In genomic region chr9:95316794-95317118, GRCh38 we compare ENCODE assay signal across 8 cellular contexts. TPM values are rescaled to one million over a fixed set of nuclear protein-coding genes. Genes with fewer than 3 reads are reported as not detected.
DNase-seq lines count a peak whose midpoint lies in the region; ATAC-seq and TF ChIP-seq lines count a peak whose summit lies in the region.

No MANE protein-coding gene starts in this region.

- H3K36me3 Mint-ChIP-seq in dendritic cell treated with granulocyte-macrophage colony-stimulating factor and Interleukin-4, amounts not matched to agents 40 ng/mL and 50 ng/mL, for 4 days (ENCODE audit: low read depth): peaks cover 7% of the 10 kb centered on the region

- H3K27ac Mint-ChIP-seq in dendritic cell treated with granulocyte-macrophage colony-stimulating factor and Interleukin-4, amounts not matched to agents 40 ng/mL and 50 ng/mL, for 4 days: peak overlapping the region; percentile 95

- no peaks in the 10 kb centered on the region for H3K36me3 ChIP-seq in ACC112 (ENCODE audit: insufficient read depth, low read length)
- H3K36me3 ChIP-seq in Loucy (ENCODE audit: insufficient read depth, low read length): no peaks in the 10 kb centered on the region
- H3K36me3 ChIP-seq in suprapubic skin: no peaks in the 10 kb centered on the region

- no peaks in the 10 kb centered on the region for H3K9me2 ChIP-seq in Loucy (replicated peaks; ENCODE audit: low read depth, low read length)

- peaks cover 23% of the 10 kb centered on the region for H3K27me3 Mint-ChIP-seq in dendritic cell treated with granulocyte-macrophage colony-stimulating factor and Interleukin-4, amounts not matched to agents 40 ng/mL and 50 ng/mL, for 4 days

- 0 out of 2 replicates have a peak, but pooled peaks cover 2% of the 10 kb centered on the region for H3F3A ChIP-seq in Loucy (ENCODE audit: low read depth)

- H3K4me1 ChIP-seq in ACC112 (ENCODE audit: control insufficient read depth, insufficient read depth, low read length, unreplicated experiment) (peaks cover 18% of the 10 kb centered on the region), Loucy (ENCODE audit: insufficient read depth, low read length, poor library complexity, severe bottlenecking) (peaks cover 44% of the 10 kb centered on the region), suprapubic skin (peaks cover 11% of the 10 kb centered on the region)

- H2AFZ ChIP-seq in ACC112 (ENCODE audit: low read length, unreplicated experiment): peak overlapping the region; percentile 97
- H2AFZ ChIP-seq in Loucy (ENCODE audit: low read length): peak overlapping the region; percentile 96

- CTCF ChIA-PET in HEK293T (lab: Yijun Ruan, JAX): no interaction called here

- peak; percentile 77 for ATAC-seq in left lobe of liver

- no peaks in the 10 kb centered on the region for H3K9me3 Mint-ChIP-seq in dendritic cell treated with granulocyte-macrophage colony-stimulating factor and Interleukin-4, amounts not matched to agents 40 ng/mL and 50 ng/mL, for 4 days

- peaks cover 26% of the 10 kb centered on the region for H3K4me1 Mint-ChIP-seq in dendritic cell treated with granulocyte-macrophage colony-stimulating factor and Interleukin-4, amounts not matched to agents 40 ng/mL and 50 ng/mL, for 4 days (ENCODE audit: low read depth)

- H3K9me3 ChIP-seq in Loucy (ENCODE audit: insufficient read depth, low read depth, low read length): no peaks in the 10 kb centered on the region
- no peaks in the 10 kb centered on the region for H3K9me3 ChIP-seq in suprapubic skin

- TF ChIP-seq EP300 in suprapubic skin (IDR thresholded peaks at IDR 0.05): no peak

- H3K4me3 ChIP-seq in ACC112 (ENCODE audit: low read depth, low read length) (peak overlapping the region; percentile 90), Loucy (ENCODE audit: low read length, poor library complexity, severe bottlenecking) (peak overlapping the region; percentile 92), suprapubic skin (peak overlapping the region; percentile 95)

- no peak for TF ChIP-seq CTCF in Loucy (conservative IDR thresholded peaks at IDR 0.05; ENCODE audit: low read length)
- no peak for TF ChIP-seq CTCF in suprapubic skin (IDR thresholded peaks at IDR 0.05)

- peak overlapping the region; percentile 84 for H3K4me2 ChIP-seq in Loucy (ENCODE audit: low read depth, low read length, poor library complexity, severe bottlenecking)

- no peak for TF ChIP-seq POLR2A in suprapubic skin (IDR thresholded peaks at IDR 0.05)

- peak overlapping the region; percentile 98 for H3K27ac ChIP-seq in ACC112 (ENCODE audit: low read depth, low read length)
- peak overlapping the region; percentile 91 for H3K27ac ChIP-seq in suprapubic skin

- H3K27me3 ChIP-seq in ACC112 (ENCODE audit: insufficient read depth, low read length) (no peaks in the 10 kb centered on the region; the same call in 1 of the 2 replicates), Loucy (ENCODE audit: insufficient read depth, low read length, poor library complexity, severe bottlenecking) (no peaks in the 10 kb centered on the region), suprapubic skin (no peaks in the 10 kb centered on the region)

- WGBS in suprapubic skin: 0% methylated on average over 22 of the region's 22 CpGs

- H3K79me2 ChIP-seq in ACC112 (ENCODE audit: control insufficient read depth, insufficient read depth, low read length, unreplicated experiment) (peaks cover 21% of the 10 kb centered on the region), Loucy (ENCODE audit: insufficient read depth, low read length) (peaks cover 47% of the 10 kb centered on the region)

- H4K20me1 ChIP-seq in Loucy (ENCODE audit: insufficient read depth, low read length, poor library complexity, severe bottlenecking): no peaks in the 10 kb centered on the region

- peak; percentile 86 for DNase-seq in GM03348 (ENCODE audit: low spot score)
- peak; percentile 57 for DNase-seq in HEK293T (ENCODE audit: extremely low spot score)
- peak; percentile 68 for DNase-seq in SHP77 treated with DMSO at 0.1 percent for 48 hours (lab: John Stamatoyannopoulos, UW)
- peak; percentile 81 for DNase-seq in left lobe of liver (ENCODE audit: low spot score)
- peak; percentile 81 to 87 for DNase-seq in suprapubic skin (ENCODE audit: low spot score in 2 of 2)

- intact Hi-C loops in dendritic cell treated with granulocyte-macrophage colony-stimulating factor and Interleukin-4, amounts not matched to agents 40 ng/mL and 50 ng/mL, for 4 days (cut with micrococcal nuclease): loop anchor here (2.0 to 10.0 kb wide), 2 partner anchors 558 to 590 kb away; partner anchors contain the start of genes AOPEP and ERCC6L2

- H3K4me3 Mint-ChIP-seq in dendritic cell treated with granulocyte-macrophage colony-stimulating factor and Interleukin-4, amounts not matched to agents 40 ng/mL and 50 ng/mL, for 4 days: peak overlapping the region; percentile 92

- peak overlapping the region; percentile 94 for H3K9ac ChIP-seq in Loucy (ENCODE audit: low read depth, low read length, poor library complexity, severe bottlenecking)

- POLR2A ChIA-PET in HEK293T (lab: Yijun Ruan, JAX): interaction anchor here (1.0 to 1.1 kb wide), 3 partner anchors 149 to 195 kb away, joined by 3 to 4 read pairs (median 3); no protein-coding TSS in a partner anchor

TF ChIP-seq in HEK293T, 16 proteins besides CTCF, POLR2A, EP300 and RAD21:
- TF ChIP-seq PKNOX1 (IDR thresholded peaks at IDR 0.05) (no peak), NFRKB (IDR thresholded peaks at IDR 0.05) (no peak), FOXK2 (IDR thresholded peaks at IDR 0.05) (no peak), HDGF (IDR thresholded peaks at IDR 0.05; ENCODE audit: borderline replicate concordance) (no peak), ELF4 (IDR thresholded peaks at IDR 0.05) (no peak), FOXM1 (IDR thresholded peaks at IDR 0.05; ENCODE audit: borderline replicate concordance) (no peak), ARNT (IDR thresholded peaks at IDR 0.05) (no peak), L3MBTL2 (conservative IDR thresholded peaks at IDR 0.05) (no peak), SP1 (IDR thresholded peaks at IDR 0.05) (no peak), TARDBP (IDR thresholded peaks at IDR 0.05) (no peak), SUZ12 (IDR thresholded peaks at IDR 0.05) (no peak), BHLHE40 (IDR thresholded peaks at IDR 0.05; ENCODE audit: borderline replicate concordance) (no peak), LEF1 (IDR thresholded peaks at IDR 0.05; ENCODE audit: borderline replicate concordance) (no peak), FOXA1 (IDR thresholded peaks at IDR 0.05) (no peak), ZNF384 (IDR thresholded peaks at IDR 0.05) (no peak), CTBP1 (IDR thresholded peaks at IDR 0.05; ENCODE audit: borderline replicate concordance) (no peak)

RNA-seq across cellular contexts. Expression of gene FANCC, which starts 0.8 kb away (rescaled TPM):
- total RNA-seq in left lobe of liver: 29.2 TPM
- 10 to 100 TPM in 1 of 4 donors, 1 to 10 TPM in 3; 7.7 to 27.8 (median 9.0) TPM for total RNA-seq in suprapubic skin

Comparison
In these comparisons a context has a peak if more than half of its experiments do, and no peak if none do; other contexts are left out.
1. Peak in every context shown above with its lines: DNase-seq, ATAC-seq, H3K4me3 ChIP-seq and H3K27ac ChIP-seq.